Comparison of ENCODE assay signal across 21 cellular contexts in genomic region chr18:56522826-56523225, GRCh38.
DNase-seq lines count a peak whose midpoint lies in the region; FAIRE-seq and TF ChIP-seq lines count a peak whose summit lies in the region.
"Had no signal": no experiment of that assay in that cellular context is flagged by ENCODE, and none has a peak within 500 bp of the region (broad histone marks: within the 10 kb centered on the region; RNA-seq: fewer than 3 reads in every experiment).

No MANE protein-coding gene starts in this region.

- H3K4me1 ChIP-seq in endothelial cell of umbilical vein (ENCODE audit: control insufficient read depth, extremely low read depth, insufficient read depth, low read length): no peaks in the 10 kb centered on the region
- H3K4me1 ChIP-seq: A549, BE2C, SJSA1 had no signal

- POLR2A ChIA-PET in endothelial cell of umbilical vein (lab: Charles Lee): no interaction called here

- intact Hi-C loops in endothelial cell of umbilical vein (cut with micrococcal nuclease): no loop called here
- intact Hi-C loops in activated T-helper 2 cell treated with anti-CD3 and anti-CD28 coated beads, Interferon-gamma antibody, Interleukin-2, Interleukin-4, amounts not matched to agents 10 μg/mL and 5 μg/mL and 100 μg/mL, durations not matched to agents 14 hours and 24 hours and 36 hours (cut with micrococcal nuclease): no loop called here

- no peaks in the 10 kb centered on the region for H3K27me3 Mint-ChIP-seq in activated T-helper 2 cell treated with anti-CD3 and anti-CD28 coated beads, Interferon-gamma antibody, Interleukin-2, Interleukin-4, amounts not matched to agents 10 μg/mL and 5 μg/mL and 100 μg/mL, durations not matched to agents 14 hours and 24 hours and 36 hours (ENCODE audit: low read depth)

- no peaks in the 10 kb centered on the region for H3K36me3 ChIP-seq in endothelial cell of umbilical vein (ENCODE audit: control insufficient read depth in 2 of 2, extremely low read depth in 1 of 2, insufficient read depth in 2 of 2, low read length in 2 of 2)
- H3K36me3 ChIP-seq: BE2C, SJSA1 had no signal

- no peaks in the 10 kb centered on the region for H3K4me1 Mint-ChIP-seq in activated T-helper 2 cell treated with anti-CD3 and anti-CD28 coated beads, Interferon-gamma antibody, Interleukin-2, Interleukin-4, amounts not matched to agents 10 μg/mL and 5 μg/mL and 100 μg/mL, durations not matched to agents 14 hours and 24 hours and 36 hours (ENCODE audit: low read depth)

- H3K36me3 Mint-ChIP-seq in activated T-helper 2 cell treated with anti-CD3 and anti-CD28 coated beads, Interferon-gamma antibody, Interleukin-2, Interleukin-4, amounts not matched to agents 10 μg/mL and 5 μg/mL and 100 μg/mL, durations not matched to agents 14 hours and 24 hours and 36 hours (ENCODE audit: low read depth): no peaks in the 10 kb centered on the region

- no peak overlapping the region for H3K4me3 ChIP-seq in endothelial cell of umbilical vein (replicated peaks in 1 of 3; ENCODE audit: insufficient read depth in 1 of 3, low read depth in 1 of 3, low read length in 3 of 3)
- H3K4me3 ChIP-seq in skeletal muscle cell (ENCODE audit: low read depth, low read length): no peak overlapping the region
- H3K4me3 ChIP-seq: A549, GM12878, K562, SJSA1 had no signal

- H4K20me1 ChIP-seq in endothelial cell of umbilical vein (replicated peaks; ENCODE audit: control insufficient read depth, extremely low read depth, insufficient read depth, low read length): no peaks in the 10 kb centered on the region

- H3K27me3 ChIP-seq in endothelial cell of umbilical vein (ENCODE audit: control insufficient read depth in 2 of 2, insufficient read depth in 2 of 2, low read length in 2 of 2): peaks cover 0 to 3% of the 10 kb centered on the region in 2 experiments
- H3K27me3 ChIP-seq: BE2C, SJSA1 had no signal

- no peak for TF ChIP-seq CTCF in endothelial cell of umbilical vein (IDR thresholded peaks at IDR 0.05; ENCODE audit: extremely low read depth in 1 of 2, insufficient read depth in 1 of 2, low read depth in 1 of 2, low read length in 2 of 2)

- H3K9me1 ChIP-seq in endothelial cell of umbilical vein (replicated peaks; ENCODE audit: control insufficient read depth, extremely low read depth, insufficient read depth, low read length): no peaks in the 10 kb centered on the region

- dilution Hi-C loops in endothelial cell of umbilical vein (cut with MboI; ENCODE audit: extremely low pct_ligation_motif_present, low sequenced_read_pairs): no loop called here

- no peak overlapping the region for H3K27ac ChIP-seq in endothelial cell of umbilical vein (ENCODE audit: insufficient read depth, low read depth, low read length)
- H3K27ac ChIP-seq: A549, SJSA1 had no signal

- no peak overlapping the region for H3K4me2 ChIP-seq in endothelial cell of umbilical vein (ENCODE audit: insufficient read depth, low read length)
- H3K4me2 ChIP-seq: A549 had no signal

- CTCF ChIA-PET in endothelial cell of umbilical vein (lab: Charles Lee): no interaction called here

- no peak overlapping the region for H3K4me3 Mint-ChIP-seq in activated T-helper 2 cell treated with anti-CD3 and anti-CD28 coated beads, Interferon-gamma antibody, Interleukin-2, Interleukin-4, amounts not matched to agents 10 μg/mL and 5 μg/mL and 100 μg/mL, durations not matched to agents 14 hours and 24 hours and 36 hours (ENCODE audit: low read depth)
- H3K4me3 Mint-ChIP-seq: CD4-positive, alpha-beta T cell had no signal

- H3K79me2 ChIP-seq in endothelial cell of umbilical vein (ENCODE audit: control insufficient read depth, insufficient read depth, low read length): no peaks in the 10 kb centered on the region

- H3K9ac ChIP-seq in endothelial cell of umbilical vein (replicated peaks; ENCODE audit: extremely low read depth, insufficient read depth, low read length): no peak overlapping the region

- no peak overlapping the region for H3K27ac Mint-ChIP-seq in activated T-helper 2 cell treated with anti-CD3 and anti-CD28 coated beads, Interferon-gamma antibody, Interleukin-2, Interleukin-4, amounts not matched to agents 10 μg/mL and 5 μg/mL and 100 μg/mL, durations not matched to agents 14 hours and 24 hours and 36 hours
- H3K27ac Mint-ChIP-seq: CD4-positive, alpha-beta T cell had no signal

- peaks cover 7% of the 10 kb centered on the region for H3K9me3 Mint-ChIP-seq in activated T-helper 2 cell treated with anti-CD3 and anti-CD28 coated beads, Interferon-gamma antibody, Interleukin-2, Interleukin-4, amounts not matched to agents 10 μg/mL and 5 μg/mL and 100 μg/mL, durations not matched to agents 14 hours and 24 hours and 36 hours
- H3K9me3 Mint-ChIP-seq: CD4-positive, alpha-beta T cell had no signal

- peak; percentile 26 for FAIRE-seq in endothelial cell of umbilical vein (lab: Jason Lieb, UNC)
- FAIRE-seq: A549, GM12878, K562 had no signal

- no peak overlapping the region for H2AFZ ChIP-seq in endothelial cell of umbilical vein (ENCODE audit: low read depth, low read length)

- DNase-seq in AG20443 (ENCODE audit: low spot score) (peak; percentile 72), M059J (ENCODE audit: low read depth) (peak; percentile 34), endothelial cell of umbilical vein (ENCODE audit: low read depth, low spot score) (no peak), skeletal muscle cell (ENCODE audit: low read depth) (peak; percentile 75), midbrain (lab: John Stamatoyannopoulos, UW) (no peak), NCI-H510A (lab: John Stamatoyannopoulos, UW) (no peak)
- DNase-seq in activated T-helper 2 cell treated with anti-CD3 and anti-CD28 coated beads, Interferon-gamma antibody, Interleukin-2, Interleukin-4, amounts not matched to agents 10 μg/mL and 5 μg/mL and 100 μg/mL, durations not matched to agents 14 hours and 24 hours and 36 hours (ENCODE audit: low spot score): no peak
- DNase-seq in stimulated activated CD4-positive, alpha-beta T cell treated with anti-CD3 and anti-CD28 coated beads, Interleukin-15, amount 100 ng/mL, for 24 hours: no peak
- DNase-seq: BE2C; Calu3; CD4-positive, alpha-beta T cell; GOT3; NCI-H1436; NCI-H2029; NCI-H2171 treated with DMSO at 0.1 percent for 48 hours; NCI-H446 treated with DMSO at 0.1 percent for 48 hours; NCI-H748 treated with DMSO at 0.1 percent for 48 hours had no signal

- TF ChIP-seq POLR2A in endothelial cell of umbilical vein (IDR thresholded peaks at IDR 0.05; ENCODE audit: low read depth, low read length): no peak

- no TSS peak for BruUV-seq in endothelial cell of umbilical vein (replicated peaks; lab: Mats Ljungman, UMichigan)

- H3K9me3 ChIP-seq in endothelial cell of umbilical vein (replicated peaks; ENCODE audit: control insufficient read depth, insufficient read depth, low read length): no peaks in the 10 kb centered on the region
- H3K9me3 ChIP-seq: A549, BE2C, SJSA1 had no signal

TF ChIP-seq in endothelial cell of umbilical vein, 7 proteins besides CTCF, POLR2A, EP300 and RAD21:
- TF ChIP-seq FOS (IDR thresholded peaks at IDR 0.05; ENCODE audit: borderline replicate concordance, insufficient read depth, low read length) (no peak), GATA2 (IDR thresholded peaks at IDR 0.05; ENCODE audit: insufficient read depth, insufficient read length, low read depth, low read length) (no peak), MYC (IDR thresholded peaks at IDR 0.05; ENCODE audit: low read depth, low read length) (no peak), EZH2 (IDR thresholded peaks at IDR 0.05; ENCODE audit: borderline replicate concordance, low read depth, low read length, severe bottlenecking) (no peak), JUN (IDR thresholded peaks at IDR 0.05; ENCODE audit: borderline replicate concordance, insufficient read depth, insufficient read length, low read depth) (no peak), POLR2AphosphoS5 (IDR thresholded peaks at IDR 0.05; ENCODE audit: insufficient read depth, low read depth, low read length) (no peak), MAX (IDR thresholded peaks at IDR 0.05; ENCODE audit: insufficient read depth, insufficient read length) (no peak)

Comparison
In these comparisons a context has a peak if more than half of its experiments do, and no peak if none do; other contexts are left out.
1. DNase-seq: peak in AG20443 (single experiment), M059J (single experiment) and skeletal muscle cell (single experiment); none in endothelial cell of umbilical vein (single experiment), activated T-helper 2 cell treated with anti-CD3 and anti-CD28 coated beads, Interferon-gamma antibody, Interleukin-2, Interleukin-4, amounts not matched to agents 10 μg/mL and 5 μg/mL and 100 μg/mL, durations not matched to agents 14 hours and 24 hours and 36 hours (single experiment), midbrain (single experiment), stimulated activated CD4-positive, alpha-beta T cell treated with anti-CD3 and anti-CD28 coated beads, Interleukin-15, amount 100 ng/mL, for 24 hours (single experiment) and NCI-H510A (single experiment).